ENCODE assay signal across 12 cellular contexts in the genomic region with DNA sequence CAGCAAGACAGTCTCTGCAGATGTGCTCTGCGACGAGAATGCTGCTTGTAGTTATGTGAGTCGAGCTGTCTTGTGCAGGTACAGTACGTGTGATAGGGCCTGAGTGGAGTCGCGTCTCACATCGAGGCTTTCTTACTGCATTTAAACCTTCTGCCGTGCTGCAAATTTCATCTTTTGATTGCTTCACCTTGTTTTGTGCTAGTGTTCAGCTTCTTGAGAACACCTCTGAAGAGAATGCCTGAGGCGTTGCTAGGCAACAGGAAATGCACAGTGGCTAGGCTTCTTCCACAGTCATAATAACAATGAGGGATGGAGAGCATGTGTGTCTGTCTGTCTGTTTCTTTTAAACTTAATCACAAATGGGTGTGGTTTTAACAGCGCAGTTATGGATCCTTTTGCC. TPM values are rescaled to one million over a fixed set of nuclear protein-coding genes. Genes with fewer than 3 reads are reported as not detected.
DNase-seq lines count a peak whose midpoint lies in the region; ATAC-seq, FAIRE-seq and TF ChIP-seq lines count a peak whose summit lies in the region.
"Had no signal": no experiment of that assay in that cellular context is flagged by ENCODE, and none has a peak within 500 bp of the region (broad histone marks: within the 10 kb centered on the region; RNA-seq: fewer than 3 reads in every experiment).

No MANE protein-coding gene starts in this region.

- H3K4me3 Mint-ChIP-seq in activated CD8-positive, alpha-beta memory T cell treated with anti-CD3 and anti-CD28 coated beads, Interleukin-2, amount 10 ng/mL, durations not matched to agents 7 days and 5 days = no peak overlapping the region

- peaks cover 5% of the 10 kb centered on the region for H3K9me3 Mint-ChIP-seq in activated CD8-positive, alpha-beta memory T cell treated with anti-CD3 and anti-CD28 coated beads, Interleukin-2, amount 10 ng/mL, durations not matched to agents 7 days and 5 days (ENCODE audit: low read depth)

- TF ChIP-seq POLR2A in GM12891 (IDR thresholded peaks at IDR 0.05; ENCODE audit: low read depth, low read length) = no peak

- CTCF ChIA-PET in activated CD8-positive, alpha-beta memory T cell treated with anti-CD3 and anti-CD28 coated beads, Interleukin-2, amount 10 ng/mL, durations not matched to agents 7 days and 5 days (lab: Charles Lee) = interaction anchor here (1.8 kb wide), 1 partner anchor 202 kb away, joined by 6 read pairs; no protein-coding TSS in a partner anchor

- no peak overlapping the region for H3K27ac Mint-ChIP-seq in activated CD8-positive, alpha-beta memory T cell treated with anti-CD3 and anti-CD28 coated beads, Interleukin-2, amount 10 ng/mL, durations not matched to agents 7 days and 5 days

- DNase-seq in AG08395 (ENCODE audit: low spot score) (peak; percentile 42), ELR (ENCODE audit: low read depth) (peak; percentile 53), astrocyte of the cerebellum (ENCODE audit: low read depth) (peak; percentile 22), kidney tubule cell (ENCODE audit: low spot score) (peak; percentile 42), SHP77 treated with DMSO at 0.1 percent for 48 hours (lab: John Stamatoyannopoulos, UW) (no peak), GM12891 (ENCODE audit: insufficient read length, low spot score) (no peak)
- no peak for DNase-seq in activated CD8-positive, alpha-beta memory T cell treated with anti-CD3 and anti-CD28 coated beads, Interleukin-2, amount 10 ng/mL, durations not matched to agents 7 days and 5 days
- DNase-seq: KG1, left colon had no signal

- in situ Hi-C loops in astrocyte of the cerebellum (cut with HindIII; ENCODE audit: low sequenced_read_pairs) = no loop called here

- TF ChIP-seq CTCF in astrocyte of the cerebellum (IDR thresholded peaks at IDR 0.05; ENCODE audit: low read depth, low read length, missing control alignments) = no peak

- no peak for ATAC-seq in HG02981 (IDR thresholded peaks at IDR 0.05; ENCODE audit: unreplicated experiment)
- ATAC-seq in activated CD8-positive, alpha-beta memory T cell treated with anti-CD3 and anti-CD28 coated beads, Interleukin-2, amount 10 ng/mL, durations not matched to agents 7 days and 5 days = no peak
- ATAC-seq: left colon had no signal

- no peak for FAIRE-seq in GM12891 (lab: Jason Lieb, UNC)
- FAIRE-seq: colon had no signal

- H3K36me3 Mint-ChIP-seq in activated CD8-positive, alpha-beta memory T cell treated with anti-CD3 and anti-CD28 coated beads, Interleukin-2, amount 10 ng/mL, durations not matched to agents 7 days and 5 days = peaks cover 73% of the 10 kb centered on the region

- no peaks in the 10 kb centered on the region for H3K27me3 Mint-ChIP-seq in activated CD8-positive, alpha-beta memory T cell treated with anti-CD3 and anti-CD28 coated beads, Interleukin-2, amount 10 ng/mL, durations not matched to agents 7 days and 5 days

- peaks cover 39% of the 10 kb centered on the region for H3K4me1 Mint-ChIP-seq in activated CD8-positive, alpha-beta memory T cell treated with anti-CD3 and anti-CD28 coated beads, Interleukin-2, amount 10 ng/mL, durations not matched to agents 7 days and 5 days

- no peak overlapping the region for H3K4me3 ChIP-seq in astrocyte of the cerebellum (ENCODE audit: low read depth, low read length)
- H3K4me3 ChIP-seq: skin epidermis had no signal

TF ChIP-seq in GM12891, 5 proteins besides CTCF, POLR2A, EP300 and RAD21:
- TF ChIP-seq TAF1 (IDR thresholded peaks at IDR 0.05; ENCODE audit: low read depth, low read length) (no peak), PAX5 (IDR thresholded peaks at IDR 0.05; ENCODE audit: insufficient read depth, low read length, severe bottlenecking) (no peak), SPI1 (IDR thresholded peaks at IDR 0.05; ENCODE audit: low read depth, low read length) (no peak), POLR2AphosphoS5 (IDR thresholded peaks at IDR 0.05; ENCODE audit: low read depth, low read length) (no peak), POU2F2 (IDR thresholded peaks at IDR 0.05; ENCODE audit: low read depth, low read length) (no peak)
TF ChIP-seq in GM12891: peak in this region for 0.

RNA-seq across cellular contexts. Expression of a gene that starts 52.9 kb away (rescaled TPM):
- total RNA-seq in activated CD8-positive, alpha-beta memory T cell treated with anti-CD3 and anti-CD28 coated beads, Interleukin-2, amount 10 ng/mL, durations not matched to agents 7 days and 5 days = 100 to 1,000 TPM in 1 of 2 experiments, 10 to 100 TPM in 1; 82.9 to 124 TPM
- polyA plus RNA-seq in GM12891 (2012; ENCODE audit: low read depth, missing spikeins) = 91.7 TPM

RNA-seq across cellular contexts. Expression of a gene that starts 52.9 kb away (rescaled TPM):
- 10 to 100 TPM; 29.2 to 34.7 TPM for total RNA-seq in activated CD8-positive, alpha-beta memory T cell treated with anti-CD3 and anti-CD28 coated beads, Interleukin-2, amount 10 ng/mL, durations not matched to agents 7 days and 5 days
- polyA plus RNA-seq in GM12891 (2012; ENCODE audit: low read depth, missing spikeins) = 3.3 TPM

Comparison
In these comparisons a context has a peak if more than half of its experiments do, and no peak if none do; other contexts are left out.
1. DNase-seq: peak in AG08395 (single experiment), ELR (single experiment), astrocyte of the cerebellum (single experiment) and kidney tubule cell (single experiment); none in SHP77 treated with DMSO at 0.1 percent for 48 hours (single experiment), activated CD8-positive, alpha-beta memory T cell treated with anti-CD3 and anti-CD28 coated beads, Interleukin-2, amount 10 ng/mL, durations not matched to agents 7 days and 5 days (single experiment) and GM12891 (single experiment).